Comparison of ENCODE assay signal across 28 cellular contexts in the genomic region with DNA sequence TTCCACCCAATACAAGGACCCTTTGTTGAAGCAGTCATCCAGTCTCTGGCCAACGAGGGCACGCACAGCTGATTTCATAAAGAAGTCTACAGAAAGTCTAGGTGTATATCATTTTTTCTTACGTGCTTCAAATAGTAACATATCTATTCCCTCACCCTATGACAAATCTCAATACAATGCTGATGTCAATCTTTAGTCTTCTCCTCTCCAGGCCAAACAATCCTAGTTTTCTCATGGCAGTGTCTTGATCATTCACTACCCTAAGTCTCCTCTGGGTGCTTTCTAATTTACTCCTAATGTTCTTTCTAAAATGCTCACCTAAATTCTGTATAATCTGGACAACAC.
DNase-seq lines count a peak whose midpoint lies in the region; ATAC-seq and TF ChIP-seq lines count a peak whose summit lies in the region.
"Had no signal": no experiment of that assay in that cellular context is flagged by ENCODE, and none has a peak within 500 bp of the region (broad histone marks: within the 10 kb centered on the region; RNA-seq: fewer than 3 reads in every experiment).

No MANE protein-coding gene starts in this region.

- no peak for TF ChIP-seq RAD21 in IMR-90 (IDR thresholded peaks at IDR 0.05; ENCODE audit: low read length)

- peak overlapping the region in 1 of 2 experiments; percentile 51; a peak in 1 of 4 replicates for H4K8ac ChIP-seq in IMR-90 (ENCODE audit: low read depth in 2 of 2, low read length in 2 of 2)
- no peak overlapping the region for H4K8ac ChIP-seq in mesenchymal stem cell (ENCODE audit: low read length)

- no TSS peak for BruUV-seq in IMR-90 (replicated peaks; lab: Mats Ljungman, UMichigan)

- peaks cover 0 to 1% (median 0%) of the 10 kb centered on the region in 7 donors for H3K9me3 Mint-ChIP-seq in CD4-positive, CD25-positive, alpha-beta regulatory T cell
- H3K9me3 Mint-ChIP-seq in endodermal cell: peaks cover under 1% of the 10 kb centered on the region

- no peak overlapping the region; the same call in 1 of the 2 replicates for H2BK120ac ChIP-seq in IMR-90 (ENCODE audit: low read depth, low read length)
- no peak overlapping the region for H2BK120ac ChIP-seq in mesenchymal stem cell (ENCODE audit: low read depth, low read length)

- peaks cover 39% of the 10 kb centered on the region for H3K36me3 Mint-ChIP-seq in CD4-positive, CD25-positive, alpha-beta regulatory T cell
- peaks cover 30% of the 10 kb centered on the region for H3K36me3 Mint-ChIP-seq in endodermal cell (ENCODE audit: low read depth)

- CTCF ChIA-PET in IMR-90 (lab: Yijun Ruan, JAX): interaction anchor here (0.5 kb wide), 1 partner anchor 26 kb away, joined by 3 read pairs; no protein-coding TSS in a partner anchor

- no peak for TF ChIP-seq CTCF in IMR-90 (conservative IDR thresholded peaks at IDR 0.05; ENCODE audit: low read depth, low read length)
- TF ChIP-seq CTCF in endodermal cell (conservative IDR thresholded peaks at IDR 0.05): no peak
- TF ChIP-seq CTCF in brain microvascular endothelial cell (IDR thresholded peaks at IDR 0.05; ENCODE audit: low read depth, low read length, missing control alignments): no peak

- H3K9me2 ChIP-seq in Karpas-422 (replicated peaks; ENCODE audit: insufficient read depth, low read length): no peaks in the 10 kb centered on the region

- no peak overlapping the region for H3K23ac ChIP-seq in IMR-90 (ENCODE audit: low read depth, low read length)
- H3K23ac ChIP-seq in mesenchymal stem cell (ENCODE audit: low read length in 2 of 2): no peak overlapping the region

- H3K27me3 ChIP-seq in CD4-positive, CD25-positive, alpha-beta regulatory T cell (ENCODE audit: control insufficient read depth, insufficient read depth, low read length): no peaks in the 10 kb centered on the region
- H3K27me3 ChIP-seq in IMR-90 (ENCODE audit: control insufficient read depth, insufficient read depth, low read length): no peaks in the 10 kb centered on the region
- H3K27me3 ChIP-seq in endodermal cell (ENCODE audit: control insufficient read depth, insufficient read depth, low read length, poor library complexity, severe bottlenecking): no peaks in the 10 kb centered on the region
- H3K27me3 ChIP-seq in mesenchymal stem cell (ENCODE audit: control insufficient read depth in 1 of 2, insufficient read depth in 1 of 2, low read length in 2 of 2): no peaks in the 10 kb centered on the region
- no peaks in the 10 kb centered on the region for H3K27me3 ChIP-seq in brain microvascular endothelial cell (replicated peaks)
- H3K27me3 ChIP-seq in Karpas-422 (ENCODE audit: low read length): no peaks in the 10 kb centered on the region
- H3K27me3 ChIP-seq: BE2C, SJSA1 had no signal

- H2AK5ac ChIP-seq in IMR-90 (ENCODE audit: low read depth, low read length) (no peak overlapping the region), mesenchymal stem cell (ENCODE audit: low read length, severe bottlenecking) (no peak overlapping the region)

- no peak overlapping the region for H3K56ac ChIP-seq in IMR-90 (ENCODE audit: extremely low read depth, insufficient read depth, low read length)

- no peak overlapping the region; the same call in 1 of the 2 replicates for H2BK20ac ChIP-seq in IMR-90 (ENCODE audit: low read depth, low read length)

- H3K27ac Mint-ChIP-seq in CD4-positive, CD25-positive, alpha-beta regulatory T cell: peak overlapping the region in 2 of 3 donors; percentile 0 to 20
- H3K27ac Mint-ChIP-seq in endodermal cell: peak overlapping the region; percentile 2

- no peaks in the 10 kb centered on the region for H3K9me3 ChIP-seq in CD4-positive, CD25-positive, alpha-beta regulatory T cell (ENCODE audit: control insufficient read depth in 2 of 2, low read length in 2 of 2)
- H3K9me3 ChIP-seq in IMR-90 (ENCODE audit: control insufficient read depth, insufficient read depth, low read length) (no peaks in the 10 kb centered on the region), endodermal cell (ENCODE audit: control insufficient read depth, low read length) (no peaks in the 10 kb centered on the region), mesenchymal stem cell (ENCODE audit: control insufficient read depth, low read length) (no peaks in the 10 kb centered on the region), Karpas-422 (ENCODE audit: low read length) (no peaks in the 10 kb centered on the region)
- H3K9me3 ChIP-seq: BE2C, SJSA1 had no signal

- peak overlapping the region; percentile 52; the same call in 1 of the 2 replicates for H3K4ac ChIP-seq in IMR-90 (ENCODE audit: low read depth, low read length)
- H3K4ac ChIP-seq in mesenchymal stem cell (ENCODE audit: low read depth in 1 of 2, low read length in 2 of 2): no peak overlapping the region

- H3K18ac ChIP-seq in IMR-90 (ENCODE audit: low read depth, low read length): peak overlapping the region; percentile 69; the same call in 1 of the 2 replicates
- H3K18ac ChIP-seq in mesenchymal stem cell (ENCODE audit: low read depth in 1 of 2, low read length in 2 of 2): no peak overlapping the region

- H3K9ac ChIP-seq in IMR-90 (ENCODE audit: low read depth, low read length): no peak overlapping the region
- no peak overlapping the region for H3K9ac ChIP-seq in endodermal cell (ENCODE audit: extremely low read depth, low read length, poor library complexity, severe bottlenecking)
- no peak overlapping the region for H3K9ac ChIP-seq in mesenchymal stem cell (ENCODE audit: low read length)
- H3K9ac ChIP-seq in Karpas-422 (ENCODE audit: low read length): no peak overlapping the region

- peaks cover 45% of the 10 kb centered on the region for H3K36me3 ChIP-seq in CD4-positive, CD25-positive, alpha-beta regulatory T cell (ENCODE audit: control insufficient read depth, insufficient read depth, low read length)
- peaks cover 4% of the 10 kb centered on the region for H3K36me3 ChIP-seq in IMR-90 (ENCODE audit: control insufficient read depth, insufficient read depth, low read length)
- peaks cover 52% of the 10 kb centered on the region for H3K36me3 ChIP-seq in endodermal cell (ENCODE audit: control insufficient read depth, insufficient read depth, low read length)
- peaks cover 6 to 65% of the 10 kb centered on the region in 2 experiments for H3K36me3 ChIP-seq in mesenchymal stem cell (ENCODE audit: control insufficient read depth in 1 of 2, insufficient read depth in 2 of 2, low read depth in 1 of 2, low read length in 2 of 2)
- H3K36me3 ChIP-seq in brain microvascular endothelial cell (replicated peaks): peaks cover 7% of the 10 kb centered on the region
- peaks cover 23% of the 10 kb centered on the region; the same call in 1 of the 2 replicates for H3K36me3 ChIP-seq in Karpas-422 (ENCODE audit: insufficient read depth, low read length)

- H3K27ac ChIP-seq in CD4-positive, CD25-positive, alpha-beta regulatory T cell (ENCODE audit: insufficient read depth, low read length, poor library complexity, severe bottlenecking): no peak overlapping the region
- H3K27ac ChIP-seq in IMR-90 (ENCODE audit: insufficient read depth, low read length) (peak overlapping the region; percentile 29; the same call in 1 of the 2 replicates), endodermal cell (ENCODE audit: low read depth, low read length) (no peak overlapping the region), mesenchymal stem cell (ENCODE audit: low read length, poor library complexity, severe bottlenecking) (no peak overlapping the region), brain microvascular endothelial cell (no peak overlapping the region), Karpas-422 (ENCODE audit: low read length) (no peak overlapping the region)
- H3K27ac ChIP-seq: HL-60, PC-9, SJSA1 had no signal

- no peak overlapping the region for H2BK12ac ChIP-seq in mesenchymal stem cell (ENCODE audit: low read length in 2 of 2)

- H3K4me3 Mint-ChIP-seq in CD4-positive, CD25-positive, alpha-beta regulatory T cell: no peak overlapping the region
- no peak overlapping the region for H3K4me3 Mint-ChIP-seq in endodermal cell
- H3K4me3 Mint-ChIP-seq: CD14-positive monocyte had no signal

- no peak overlapping the region for H2AK9ac ChIP-seq in IMR-90 (replicated peaks; ENCODE audit: low read depth, low read length, poor library complexity)

- dilution Hi-C loops in IMR-90 (cut with HindIII; ENCODE audit: low sequenced_read_pairs, unreplicated experiment): no loop called here

- in situ Hi-C loops in IMR-90 (cut with MboI; ENCODE audit: low sequenced_read_pairs) (no loop called here), brain microvascular endothelial cell (cut with HindIII; ENCODE audit: low pct_ligation_motif_present, low sequenced_read_pairs) (no loop called here)

- peaks cover 7% of the 10 kb centered on the region for H3K4me1 ChIP-seq in CD4-positive, CD25-positive, alpha-beta regulatory T cell (ENCODE audit: control insufficient read depth, insufficient read depth, low read length, poor library complexity, severe bottlenecking)
- H3K4me1 ChIP-seq in IMR-90 (ENCODE audit: control insufficient read depth, insufficient read depth, low read length): peaks cover 9% of the 10 kb centered on the region
- H3K4me1 ChIP-seq in endodermal cell (ENCODE audit: control insufficient read depth, insufficient read depth, low read length): no peaks in the 10 kb centered on the region
- H3K4me1 ChIP-seq in mesenchymal stem cell (ENCODE audit: control insufficient read depth, insufficient read depth, low read depth, low read length): peaks cover 12% of the 10 kb centered on the region
- H3K4me1 ChIP-seq in Karpas-422 (ENCODE audit: low read length): peaks cover 18% of the 10 kb centered on the region

- H4K20me1 ChIP-seq in IMR-90 (ENCODE audit: insufficient read depth, low read length): no peaks in the 10 kb centered on the region
- H4K20me1 ChIP-seq in Karpas-422 (ENCODE audit: insufficient read depth, low read depth, low read length): no peaks in the 10 kb centered on the region

- no CpG with 5 or more reads among the region's 3 CpGs for WGBS in IMR-90 (ENCODE audit: extremely low coverage in 2 of 2, insufficient read length in 1 of 2), 2 experiments
- 93 to 100% methylated on average over 3 of the region's 3 CpGs for WGBS in endodermal cell (ENCODE audit: insufficient coverage in 1 of 2, insufficient read length in 1 of 2), 2 experiments
- WGBS in mesenchymal stem cell: 95% methylated on average over 3 of the region's 3 CpGs

- no peak overlapping the region for H3K4me3 ChIP-seq in CD4-positive, CD25-positive, alpha-beta regulatory T cell (ENCODE audit: low read depth, low read length)
- H3K4me3 ChIP-seq in IMR-90 (ENCODE audit: insufficient read depth, low read depth, low read length) (no peak overlapping the region), endodermal cell (ENCODE audit: low read length) (no peak overlapping the region), mesenchymal stem cell (ENCODE audit: insufficient read depth in 1 of 2, low read depth in 1 of 2, low read length in 2 of 2) (no peak overlapping the region), brain microvascular endothelial cell (ENCODE audit: low read depth, low read length) (no peak overlapping the region), Karpas-422 (ENCODE audit: low read length) (no peak overlapping the region)
- H3K4me3 ChIP-seq: PC-9, SJSA1 had no signal

- intact Hi-C loops in IMR-90 (cut with micrococcal nuclease): no loop called here

- no peak for TF ChIP-seq POLR2A in IMR-90 (IDR thresholded peaks at IDR 0.05; ENCODE audit: low read depth, low read length)

- no peak for DNase-seq in CD4-positive, CD25-positive, alpha-beta regulatory T cell
- DNase-seq in IMR-90: peak; percentile 61
- no peak for DNase-seq in endodermal cell
- DNase-seq in mesenchymal stem cell: no peak
- DNase-seq in brain microvascular endothelial cell: no peak
- no peak for DNase-seq in activated T-cell treated with anti-CD3 and anti-CD28 coated beads for 4 hours
- DNase-seq in dedifferentiated amniotic fluid mesenchymal stem cell (ENCODE audit: extremely low spot score): no peak
- no peak for DNase-seq in Karpas-422
- DNase-seq: 8988T; ACHN; BE2C; DMS153; Kasumi-1; MV-4-11; NCI-H1105 treated with DMSO at 0.1 percent for 48 hours; NCI-H146; NCI-H1930; NCI-H2107; NCI-H446 treated with DMSO at 0.1 percent for 48 hours; NCI-H526; NCI-H82; NK-92 treated with Interleukin-12 subunit alpha and Interleukin-12 subunit beta, amount 100 ng/mL, for 24 hours; PC-9; Right ventricle myocardium superior had no signal

- H3K4me2 ChIP-seq in IMR-90 (ENCODE audit: low read depth, low read length) (peak overlapping the region; percentile 4; the same call in 1 of the 2 replicates), mesenchymal stem cell (ENCODE audit: low read length, poor library complexity, severe bottlenecking) (peak overlapping the region; percentile 4), Karpas-422 (ENCODE audit: low read depth, low read length, poor library complexity, severe bottlenecking) (no peak overlapping the region)
- H3K4me2 ChIP-seq: PC-9 had no signal

- peaks cover 21 to 37% (median 30%) of the 10 kb centered on the region in 4 donors for H3K4me1 Mint-ChIP-seq in CD4-positive, CD25-positive, alpha-beta regulatory T cell
- H3K4me1 Mint-ChIP-seq in endodermal cell: peaks cover 2% of the 10 kb centered on the region

- H4K5ac ChIP-seq in IMR-90 (ENCODE audit: low read depth, low read length): no peak overlapping the region; the same call in 1 of the 2 replicates

- no peaks in the 10 kb centered on the region for H3K27me3 Mint-ChIP-seq in CD4-positive, CD25-positive, alpha-beta regulatory T cell
- H3K27me3 Mint-ChIP-seq in endodermal cell (ENCODE audit: insufficient read depth): no peaks in the 10 kb centered on the region

- peaks cover 12 to 30% of the 10 kb centered on the region in 2 experiments; a peak in 3 of 4 replicates for H3K79me1 ChIP-seq in IMR-90 (ENCODE audit: low read depth in 1 of 2, low read length in 2 of 2)
- H3K79me1 ChIP-seq in mesenchymal stem cell (replicated peaks; ENCODE audit: low read length, poor library complexity, severe bottlenecking): peaks cover 13% of the 10 kb centered on the region

- peaks cover 31% of the 10 kb centered on the region for H3K79me2 ChIP-seq in Karpas-422 (ENCODE audit: low read length)

- H4K91ac ChIP-seq in IMR-90 (ENCODE audit: insufficient read depth, low read depth, low read length) (no peak overlapping the region), mesenchymal stem cell (ENCODE audit: low read length) (no peak overlapping the region)

- H2BK15ac ChIP-seq in IMR-90 (ENCODE audit: low read depth, low read length) (no peak overlapping the region), mesenchymal stem cell (ENCODE audit: low read depth, poor library complexity, severe bottlenecking) (no peak overlapping the region)

- no peak overlapping the region for H3K14ac ChIP-seq in IMR-90 (replicated peaks; ENCODE audit: low read depth, low read length)
- no peak overlapping the region for H3K14ac ChIP-seq in mesenchymal stem cell (ENCODE audit: low read length in 2 of 2)

- ATAC-seq in CD4-positive, CD25-positive, alpha-beta regulatory T cell (ENCODE audit: low read depth in 2 of 2): no peak
- ATAC-seq in IMR-90 (ENCODE audit: low read depth): peak; percentile 16; the same call in 1 of the 2 replicates
- ATAC-seq: HCT116 had no signal

- H3K9me1 ChIP-seq in IMR-90 (ENCODE audit: insufficient read depth, low read length): peaks cover 10% of the 10 kb centered on the region

- H2AFZ ChIP-seq in IMR-90 (replicated peaks; ENCODE audit: low read length, poor library complexity): no peak overlapping the region
- no peak overlapping the region for H2AFZ ChIP-seq in mesenchymal stem cell (ENCODE audit: low read depth, low read length)
- no peak overlapping the region for H2AFZ ChIP-seq in Karpas-422 (ENCODE audit: low read length)
- H2AFZ ChIP-seq: PC-9 had no signal

- POLR2A ChIA-PET in IMR-90 (lab: Charles Lee; ENCODE audit: unreplicated experiment): no interaction called here

- peak overlapping the region; percentile 46 for H2BK5ac ChIP-seq in IMR-90 (ENCODE audit: low read depth, low read length, poor library complexity, severe bottlenecking)
- H2BK5ac ChIP-seq in mesenchymal stem cell (ENCODE audit: low read depth, low read length, poor library complexity, severe bottlenecking): no peak overlapping the region
